Comparison of ENCODE assay signal across 10 cellular contexts in genomic region chr4:1177274-1178141, GRCh38. TPM values are rescaled to one million over a fixed set of nuclear protein-coding genes. Genes with fewer than 3 reads are reported as not detected.
A peak's percentile ranks its signal among the peaks of the same experiment; 100 is the strongest.
DNase-seq lines count a peak whose midpoint lies in the region; ATAC-seq and TF ChIP-seq lines count a peak whose summit lies in the region.
"Had no signal": no experiment of that assay in that cellular context is flagged by ENCODE, and none has a peak within 500 bp of the region (broad histone marks: within the 10 kb centered on the region; RNA-seq: fewer than 3 reads in every experiment).

No MANE protein-coding gene starts in this region.

- TF ChIP-seq EP300 in suprapubic skin (IDR thresholded peaks at IDR 0.05), result no peak

- H4K20me1 ChIP-seq in hepatocyte (ENCODE audit: insufficient read depth, poor library complexity, severe bottlenecking), result no peaks in the 10 kb centered on the region

- ATAC-seq in activated T-cell treated with anti-CD3 and anti-CD28 coated beads, Interleukin-2, amount 50 U/mL, for 72 hours (replicated peaks in 1 of 2), result peak; percentile 58 to 64
- ATAC-seq in left lobe of liver (peak; percentile 68), GM21619 (IDR thresholded peaks at IDR 0.05; ENCODE audit: unreplicated experiment) (no peak)

- H3K36me3 ChIP-seq in suprapubic skin, result no peaks in the 10 kb centered on the region
- no peaks in the 10 kb centered on the region for H3K36me3 ChIP-seq in hepatocyte (replicated peaks; ENCODE audit: insufficient read depth, low read depth)

- H3K79me2 ChIP-seq in hepatocyte, result no peaks in the 10 kb centered on the region

- TF ChIP-seq POLR2A in suprapubic skin (IDR thresholded peaks at IDR 0.05), result no peak

- 33% methylated on average over 7 of the region's 28 CpGs for WGBS in suprapubic skin
- WGBS in hepatocyte (ENCODE audit: low lambda C conversion rate, missing lambda C conversion rate), result 88% methylated on average over 23 of the region's 28 CpGs

- H3K27me3 ChIP-seq in suprapubic skin (peaks cover 7% of the 10 kb centered on the region), hepatocyte (no peaks in the 10 kb centered on the region)

- no peaks in the 10 kb centered on the region for H3K9me2 ChIP-seq in hepatocyte (replicated peaks; ENCODE audit: insufficient read depth)

- H3K4me1 Mint-ChIP-seq in activated T-cell treated with anti-CD3 and anti-CD28 coated beads, Interleukin-2, amount 50 U/mL, for 72 hours (ENCODE audit: low read depth), result peaks cover 12% of the 10 kb centered on the region

- H3K27ac Mint-ChIP-seq in activated T-cell treated with anti-CD3 and anti-CD28 coated beads, Interleukin-2, amount 50 U/mL, for 72 hours, result no peak overlapping the region

- H3K36me3 Mint-ChIP-seq in activated T-cell treated with anti-CD3 and anti-CD28 coated beads, Interleukin-2, amount 50 U/mL, for 72 hours (ENCODE audit: insufficient read depth in 2 of 2), result peaks cover 12 to 19% of the 10 kb centered on the region in 2 donors

- H2AFZ ChIP-seq in hepatocyte, result no peak overlapping the region

- H3K9me3 ChIP-seq in suprapubic skin (no peaks in the 10 kb centered on the region), hepatocyte (ENCODE audit: low read depth) (peaks cover 11% of the 10 kb centered on the region)

- H3K4me3 ChIP-seq in suprapubic skin, result no peak overlapping the region
- no peak overlapping the region for H3K4me3 ChIP-seq in hepatocyte

- peaks cover 19% of the 10 kb centered on the region for H3K27me3 Mint-ChIP-seq in activated T-cell treated with anti-CD3 and anti-CD28 coated beads, Interleukin-2, amount 50 U/mL, for 72 hours (ENCODE audit: low read depth)

- H3K27ac ChIP-seq in suprapubic skin (peak overlapping the region; percentile 54), hepatocyte (no peak overlapping the region)

- no peak for TF ChIP-seq CTCF in suprapubic skin (IDR thresholded peaks at IDR 0.05)
- TF ChIP-seq CTCF in hepatocyte (IDR thresholded peaks at IDR 0.05; ENCODE audit: poor library complexity), result no peak

- H3K4me1 ChIP-seq in suprapubic skin (peaks cover 41% of the 10 kb centered on the region), hepatocyte (ENCODE audit: insufficient read depth) (peaks cover 12% of the 10 kb centered on the region)

- no peak overlapping the region for H3K4me3 Mint-ChIP-seq in activated T-cell treated with anti-CD3 and anti-CD28 coated beads, Interleukin-2, amount 50 U/mL, for 72 hours

- peaks cover 9 to 10% of the 10 kb centered on the region in 2 donors for H3K9me3 Mint-ChIP-seq in activated T-cell treated with anti-CD3 and anti-CD28 coated beads, Interleukin-2, amount 50 U/mL, for 72 hours

- H3K4me2 ChIP-seq in hepatocyte, result no peak overlapping the region

- DNase-seq in NCI-H526 (lab: John Stamatoyannopoulos, UW) (peak; percentile 21 to 40), NCI-H526 treated with DMSO at 0.1 percent for 48 hours (lab: John Stamatoyannopoulos, UW) (no peak), left lobe of liver (ENCODE audit: low spot score) (peak; percentile 86), suprapubic skin (ENCODE audit: low spot score in 2 of 2) (peak in 1 of 2 donors; percentile 66), NCI-H146 treated with DMSO at 0.1 percent for 48 hours (lab: John Stamatoyannopoulos, UW; ENCODE audit: unreplicated experiment) (no peak), hepatocyte (ENCODE audit: low spot score) (no peak)
- no peak for DNase-seq in activated T-cell treated with anti-CD3 and anti-CD28 coated beads, Interleukin-2, amount 50 U/mL, for 72 hours
- DNase-seq: 8988T, NCI-H748 treated with DMSO at 0.1 percent for 48 hours had no signal

RNA-seq across cellular contexts. Expression of gene SPON2, which starts 5.1 kb away (rescaled TPM):
- total RNA-seq in activated T-cell treated with anti-CD3 and anti-CD28 coated beads, Interleukin-2, amount 50 U/mL, for 72 hours, result 1 to 10 TPM; 7.0 to 8.2 TPM
- total RNA-seq in left lobe of liver (54.3 TPM), suprapubic skin (10 to 100 TPM; 22.5 to 52.3 (median 31.8) TPM), hepatocyte (308 and 403 TPM in 2 replicates)
- polyA plus RNA-seq in hepatocyte, result 1,210 and 1,380 TPM in 2 replicates

Comparison
In these comparisons a context has a peak if more than half of its experiments do, and no peak if none do; other contexts are left out.
1. DNase-seq: peak in NCI-H526 (2 of 2) and left lobe of liver (single experiment); none in NCI-H526 treated with DMSO at 0.1 percent for 48 hours (single experiment), activated T-cell treated with anti-CD3 and anti-CD28 coated beads, Interleukin-2, amount 50 U/mL, for 72 hours (0 of 2), NCI-H146 treated with DMSO at 0.1 percent for 48 hours (single experiment) and hepatocyte (single experiment).